ENCODE assay signal across 8 cellular contexts in genomic region chr1:247007511-247008405, GRCh38. TPM values are rescaled to one million over a fixed set of nuclear protein-coding genes. Genes with fewer than 3 reads are reported as not detected.
DNase-seq lines count a peak whose midpoint lies in the region; ATAC-seq, FAIRE-seq and TF ChIP-seq lines count a peak whose summit lies in the region.

Gene ZNF695, minus strand, starts transcription at chr1:247008057. Its CDS starts 149 bp downstream, at chr1:247007908.

- peaks cover 2% of the 10 kb centered on the region; the same call in 2 of the 3 replicates for H3K4me1 Mint-ChIP-seq in GM23338

- peaks cover 40% of the 10 kb centered on the region for H3K36me3 Mint-ChIP-seq in GM23338 (ENCODE audit: low read depth)

- peaks cover 28% of the 10 kb centered on the region for H4K20me1 ChIP-seq in GM23338 (replicated peaks; ENCODE audit: insufficient read depth)

- peak within 1 kb of the TSS; percentile 100 for H3K4me3 Mint-ChIP-seq in GM23338

- peak within 1 kb of the TSS; percentile 81; the same call in 1 of the 2 replicates for H3K27ac ChIP-seq in GM23338 (ENCODE audit: low read depth)
- no peak within 1 kb of the TSS for H3K27ac ChIP-seq in uterus

- peaks cover 40% of the 10 kb centered on the region for H3K9me3 Mint-ChIP-seq in GM23338

- no peak for TF ChIP-seq POLR2A in uterus (IDR thresholded peaks at IDR 0.05)

- H3K79me2 ChIP-seq in GM23338 (replicated peaks; ENCODE audit: insufficient read depth) = peaks cover 48% of the 10 kb centered on the region

- H3K36me3 ChIP-seq in GM23338 (ENCODE audit: insufficient read depth) (no peaks in the 10 kb centered on the region), uterus (no peaks in the 10 kb centered on the region)

- DNase-seq in GM23338 (ENCODE audit: low spot score) = peak; percentile 99
- peak; percentile 95 for DNase-seq in LNCaP clone FGC (ENCODE audit: low read depth)
- DNase-seq in SK-MEL-5 (ENCODE audit: low read depth, low spot score) = peak; percentile 68
- DNase-seq in amygdala (lab: John Stamatoyannopoulos, UW) = peak in 54 of 56 donors; percentile 1 to 85 (median 58)
- peak; percentile 89 for DNase-seq in left ventricle myocardium superior
- peak; percentile 55 to 97 (median 76) for DNase-seq in posterior cingulate gyrus
- peak; percentile 45 to 46 for DNase-seq in uterus

- in situ Hi-C loops in SK-MEL-5 (cut with HindIII; ENCODE audit: low pct_unique_long_range_greater_than_20kb, low sequenced_read_pairs) = no loop called here

- H3K4me3 ChIP-seq in GM23338 = peak within 1 kb of the TSS; percentile 79
- H3K4me3 ChIP-seq in LNCaP clone FGC (ENCODE audit: low read depth, low read length) = peak within 1 kb of the TSS; percentile 66
- peak within 1 kb of the TSS; percentile 12 to 32 for H3K4me3 ChIP-seq in uterus

- peak; percentile 97 for FAIRE-seq in G401.6 (lab: Jason Lieb, UNC)

- H3K4me2 ChIP-seq in GM23338 = peak within 1 kb of the TSS; percentile 94

- ATAC-seq in GM23338 (peak; percentile 99), left ventricle myocardium superior (peak; percentile 100)

- peaks cover 0 to 4% of the 10 kb centered on the region in 2 donors for H3K9me3 ChIP-seq in uterus

- peaks cover 13% of the 10 kb centered on the region for H3K27me3 Mint-ChIP-seq in GM23338 (ENCODE audit: insufficient read depth, low read depth, poor library complexity)

- intact Hi-C loops in left ventricle myocardium superior (cut with micrococcal nuclease) (no loop called here), posterior cingulate gyrus (cut with DNase I) (no loop called here), uterus (cut with DNase I; ENCODE audit: low total_unique reads) (no loop called here)

- no peaks in the 10 kb centered on the region for H3K9me2 ChIP-seq in GM23338 (ENCODE audit: insufficient read depth)

- H3K4me1 ChIP-seq in GM23338 (ENCODE audit: insufficient read depth) = peaks cover 12% of the 10 kb centered on the region
- no peaks in the 10 kb centered on the region for H3K4me1 ChIP-seq in uterus

- no peaks in the 10 kb centered on the region for H3K27me3 ChIP-seq in GM23338 (ENCODE audit: insufficient read depth)
- H3K27me3 ChIP-seq in uterus = no peaks in the 10 kb centered on the region

- peak within 1 kb of the TSS; percentile 76; the same call in 1 of the 2 replicates for H2AFZ ChIP-seq in GM23338

- TF ChIP-seq CTCF in GM23338 (conservative IDR thresholded peaks at IDR 0.05; ENCODE audit: low read depth in 2 of 2) (no peak), LNCaP clone FGC (IDR thresholded peaks at IDR 0.05; ENCODE audit: control insufficient read depth, extremely low read depth, insufficient read depth) (no peak), uterus (IDR thresholded peaks at IDR 0.05) (no peak)

- H3F3A ChIP-seq in GM23338 (replicated peaks; ENCODE audit: low read depth) = no peaks in the 10 kb centered on the region

- H3K27ac Mint-ChIP-seq in GM23338 = peak within 1 kb of the TSS; percentile 99

TF ChIP-seq in GM23338, 12 proteins besides CTCF, POLR2A, EP300 and RAD21:
- TF ChIP-seq CREB1 (CRISPR knock-in tag; IDR thresholded peaks at IDR 0.05; ENCODE audit: low read depth) (no peak), EZH2 (IDR thresholded peaks at IDR 0.05; ENCODE audit: low read depth, unreplicated experiment) (no peak), STAT1 (IDR thresholded peaks at IDR 0.05; ENCODE audit: unreplicated experiment) (no peak), POLR2AphosphoS5 (IDR thresholded peaks at IDR 0.05; ENCODE audit: low read depth) (peak; percentile 98)
TF ChIP-seq in GM23338: peak in this region for 1.

RNA-seq across cellular contexts. Expression of gene ZNF695, which starts in this region (rescaled TPM):
- 20.6 and 26.5 TPM in 2 replicates for total RNA-seq in GM23338 (2014; rRNA removed; shearing (Covaris generic))
- polyA plus RNA-seq in GM23338 (2016; fragmentation: Nextera tagmentation; extraction: Ambion mirVana) = 30.1 and 34.2 TPM in 2 replicates
- 0.08 and 0.72 TPM in 2 replicates for total RNA-seq in SK-MEL-5 (2014; rRNA removed; shearing (Covaris generic))
- polyA plus RNA-seq in SK-MEL-5 (2015; cell fraction: cytosol; rRNA removed) = 0.04 and 0.73 TPM in 2 replicates
- 0.28 and 2.9 TPM in 2 replicates for polyA plus RNA-seq in SK-MEL-5 (2015; cell fraction: nucleus; rRNA removed)
- not detected for total RNA-seq in left ventricle myocardium superior
- 1 to 10 TPM in 1 of 4 donors, not detected in 3; 3.5 TPM for total RNA-seq in uterus

Comparison
In these comparisons a context has a peak if more than half of its experiments do, and no peak if none do; other contexts are left out.
1. Peak in DNase-seq and ATAC-seq in left ventricle myocardium superior; RNA of the gene not detected or under 1 TPM.
2. DNase-seq: peak in every context shown above with its lines; median percentile 99 in GM23338; 95 in LNCaP clone FGC; 89 in left ventricle myocardium superior; 76 in posterior cingulate gyrus; 68 in SK-MEL-5; 58 in amygdala; 46 in uterus.
3. H3K4me3 ChIP-seq: peak in every context shown above with its lines; median percentile 79 in GM23338; 66 in LNCaP clone FGC; 22 in uterus.